8 cellular contexts compared by ENCODE assay signal in genomic region chr17:35087731-35088646, GRCh38. TPM values are rescaled to one million over a fixed set of nuclear protein-coding genes. Genes with fewer than 3 reads are reported as not detected.
A peak's percentile ranks its signal among the peaks of the same experiment; 100 is the strongest.
DNase-seq lines count a peak whose midpoint lies in the region; ATAC-seq and TF ChIP-seq lines count a peak whose summit lies in the region.

No MANE protein-coding gene starts in this region.

- peaks cover 52% of the 10 kb centered on the region for H3K79me2 ChIP-seq in PC-3 (ENCODE audit: low read length)

- H3K27ac ChIP-seq in HEK293 (ENCODE audit: extremely low read depth, low read depth, low read length) (peak overlapping the region; percentile 81), PC-3 (ENCODE audit: low read length) (peak overlapping the region; percentile 99), cardiac muscle cell (peak overlapping the region; percentile 35), neutrophil (peak overlapping the region; percentile 95)

- peak overlapping the region; percentile 96 for H3K4me2 ChIP-seq in PC-3 (ENCODE audit: low read length)

- H3K9me2 ChIP-seq in PC-3 (replicated peaks; ENCODE audit: low read length), result no peaks in the 10 kb centered on the region

- peak overlapping the region; percentile 56 for H3K4me3 ChIP-seq in HEK293 (ENCODE audit: low read depth, low read length)
- H3K4me3 ChIP-seq in PC-3 (ENCODE audit: low read length), result peak overlapping the region; percentile 88
- H3K4me3 ChIP-seq in cardiac muscle cell, result peak overlapping the region; percentile 64
- peak overlapping the region; percentile 70 to 99 for H3K4me3 ChIP-seq in neutrophil (ENCODE audit: low read depth in 1 of 2, low read length in 1 of 2)

- TF ChIP-seq CTCF in HEK293 (tag by site-specific recombination; IDR thresholded peaks at IDR 0.05) (no peak), PC-3 (conservative IDR thresholded peaks at IDR 0.05; ENCODE audit: low read depth, low read length) (no peak), cardiac muscle cell (IDR thresholded peaks at IDR 0.05; ENCODE audit: low read depth, low read length) (no peak), neutrophil (IDR thresholded peaks at IDR 0.05) (no peak)

- no peaks in the 10 kb centered on the region for H3K27me3 ChIP-seq in PC-3 (ENCODE audit: low read length)
- no peaks in the 10 kb centered on the region for H3K27me3 ChIP-seq in cardiac muscle cell
- no peaks in the 10 kb centered on the region for H3K27me3 ChIP-seq in neutrophil

- no peaks in the 10 kb centered on the region for H4K20me1 ChIP-seq in PC-3 (ENCODE audit: low read length)

- POLR2A ChIA-PET in HEK293 (lab: Yijun Ruan, JAX) (interaction anchor here (0.6 to 1.8 kb wide), 2 partner anchors 25 to 48 kb away, joined by 4 to 6 read pairs (median 5); partner anchors contain the start of gene RFFL), PC-3 (lab: Charles Lee; ENCODE audit: unreplicated experiment) (interaction anchor here (0.6 kb wide), 1 partner anchor 20 kb away, joined by 3 read pairs; no protein-coding TSS in a partner anchor)

- H3K27ac Mint-ChIP-seq in activated naive CD8-positive, alpha-beta T cell treated with anti-CD3 and anti-CD28 coated beads, Interleukin-2, amount 50 U/mL, for 24 hours, result peak overlapping the region; percentile 87

- H3K4me3 Mint-ChIP-seq in activated naive CD8-positive, alpha-beta T cell treated with anti-CD3 and anti-CD28 coated beads, Interleukin-2, amount 50 U/mL, for 24 hours, result peak overlapping the region; percentile 88

- no peak overlapping the region for H2AFZ ChIP-seq in PC-3 (ENCODE audit: low read length)

- H3F3A ChIP-seq in PC-3 (ENCODE audit: low read length, unreplicated experiment), result peaks cover 10% of the 10 kb centered on the region

- peaks cover 69% of the 10 kb centered on the region for H3K4me1 Mint-ChIP-seq in activated naive CD8-positive, alpha-beta T cell treated with anti-CD3 and anti-CD28 coated beads, Interleukin-2, amount 50 U/mL, for 24 hours

- DNase-seq in PC-3 (peak; percentile 47), cardiac muscle cell (ENCODE audit: low read depth in 1 of 2, low spot score in 1 of 2) (peak; percentile 54 to 70)
- peak; percentile 39 for DNase-seq in activated naive CD8-positive, alpha-beta T cell treated with anti-CD3 and anti-CD28 coated beads, Interleukin-2, amount 50 U/mL, for 24 hours

- CTCF ChIA-PET in HEK293 (lab: Yijun Ruan, JAX) (interaction anchor here (0.6 to 1.4 kb wide), 8 partner anchors 18 to 464 kb away, joined by 3 to 9 read pairs (median 4); partner anchors contain the start of gene NLE1), PC-3 (lab: Charles Lee) (no interaction called here)

- H3K9ac ChIP-seq in ES-I3 (ENCODE audit: low read depth, low read length) (peak overlapping the region; percentile 92), PC-3 (ENCODE audit: low read length) (peak overlapping the region; percentile 100)

- intact Hi-C loops in PC-3 (cut with micrococcal nuclease), result loop anchor here (5.0 kb wide), 1 partner anchor 66 kb away; no protein-coding TSS in a partner anchor

- H3K36me3 ChIP-seq in ES-I3 (ENCODE audit: insufficient read depth, low read length) (no peaks in the 10 kb centered on the region), HEK293 (ENCODE audit: control insufficient read depth in 2 of 2, insufficient read depth in 1 of 2, low read length in 2 of 2) (no peaks in the 10 kb centered on the region; a peak in 1 of 3 replicates), PC-3 (ENCODE audit: low read depth, low read length) (no peaks in the 10 kb centered on the region), cardiac muscle cell (no peaks in the 10 kb centered on the region), neutrophil (no peaks in the 10 kb centered on the region)

- peaks cover 36% of the 10 kb centered on the region for H3K4me1 ChIP-seq in ES-I3 (ENCODE audit: insufficient read depth, low read length)
- H3K4me1 ChIP-seq in HEK293 (ENCODE audit: control insufficient read depth, insufficient read depth, low read length), result peaks cover 6% of the 10 kb centered on the region
- H3K4me1 ChIP-seq in PC-3 (ENCODE audit: insufficient read depth, low read length), result peaks cover 52% of the 10 kb centered on the region
- peaks cover 8% of the 10 kb centered on the region for H3K4me1 ChIP-seq in cardiac muscle cell (ENCODE audit: low read depth)
- peaks cover 38 to 49% of the 10 kb centered on the region in 2 experiments for H3K4me1 ChIP-seq in neutrophil (ENCODE audit: control insufficient read depth in 1 of 2, insufficient read depth in 1 of 2, low read depth in 1 of 2, low read length in 1 of 2)

- peak; percentile 21 for ATAC-seq in PC-3
- no peak for ATAC-seq in activated naive CD8-positive, alpha-beta T cell treated with anti-CD3 and anti-CD28 coated beads, Interleukin-2, amount 50 U/mL, for 24 hours
- ATAC-seq in GM21381 (IDR thresholded peaks at IDR 0.05; ENCODE audit: unreplicated experiment), result no peak
- no peak for ATAC-seq in HG03280 (IDR thresholded peaks at IDR 0.05; ENCODE audit: unreplicated experiment)

- no peaks in the 10 kb centered on the region for H3K9me3 ChIP-seq in ES-I3 (ENCODE audit: control insufficient read depth, insufficient read depth, low read length)
- H3K9me3 ChIP-seq in HEK293 (ENCODE audit: control insufficient read depth, insufficient read depth, low read depth, low read length), result no peaks in the 10 kb centered on the region
- H3K9me3 ChIP-seq in PC-3 (ENCODE audit: low read length), result no peaks in the 10 kb centered on the region
- H3K9me3 ChIP-seq in cardiac muscle cell (ENCODE audit: low read depth), result no peaks in the 10 kb centered on the region
- H3K9me3 ChIP-seq in neutrophil, result no peaks in the 10 kb centered on the region

- H3K36me3 Mint-ChIP-seq in activated naive CD8-positive, alpha-beta T cell treated with anti-CD3 and anti-CD28 coated beads, Interleukin-2, amount 50 U/mL, for 24 hours (ENCODE audit: low read depth), result no peaks in the 10 kb centered on the region

- H3K27me3 Mint-ChIP-seq in activated naive CD8-positive, alpha-beta T cell treated with anti-CD3 and anti-CD28 coated beads, Interleukin-2, amount 50 U/mL, for 24 hours, result no peaks in the 10 kb centered on the region

- BruUV-seq in PC-3 (replicated peaks; lab: Mats Ljungman, UMichigan), result TSS peak; percentile 52

- no peaks in the 10 kb centered on the region for H3K9me3 Mint-ChIP-seq in activated naive CD8-positive, alpha-beta T cell treated with anti-CD3 and anti-CD28 coated beads, Interleukin-2, amount 50 U/mL, for 24 hours

TF ChIP-seq in HEK293, 187 proteins besides CTCF, POLR2A, EP300 and RAD21 (continues in another document):
- TF ChIP-seq GLIS1 (tag by site-specific recombination; IDR thresholded peaks at IDR 0.05) (peak; percentile 8; the same call in 1 of the 2 replicates), SP7 (tag by site-specific recombination; IDR thresholded peaks at IDR 0.05) (peak; percentile 83), ZNF514 (tag by site-specific recombination; IDR thresholded peaks at IDR 0.05) (no peak), ZNF366 (tag by site-specific recombination; conservative IDR thresholded peaks at IDR 0.05) (0 out of 2 replicates have a peak, but pooled peaks have one; percentile 13), ZBTB17 (tag by site-specific recombination; IDR thresholded peaks at IDR 0.05) (peak; percentile 45; the same call in 1 of the 2 replicates), ZNF174 (tag by site-specific recombination; IDR thresholded peaks at IDR 0.05) (no peak)
- TF ChIP-seq, protein P1, sequence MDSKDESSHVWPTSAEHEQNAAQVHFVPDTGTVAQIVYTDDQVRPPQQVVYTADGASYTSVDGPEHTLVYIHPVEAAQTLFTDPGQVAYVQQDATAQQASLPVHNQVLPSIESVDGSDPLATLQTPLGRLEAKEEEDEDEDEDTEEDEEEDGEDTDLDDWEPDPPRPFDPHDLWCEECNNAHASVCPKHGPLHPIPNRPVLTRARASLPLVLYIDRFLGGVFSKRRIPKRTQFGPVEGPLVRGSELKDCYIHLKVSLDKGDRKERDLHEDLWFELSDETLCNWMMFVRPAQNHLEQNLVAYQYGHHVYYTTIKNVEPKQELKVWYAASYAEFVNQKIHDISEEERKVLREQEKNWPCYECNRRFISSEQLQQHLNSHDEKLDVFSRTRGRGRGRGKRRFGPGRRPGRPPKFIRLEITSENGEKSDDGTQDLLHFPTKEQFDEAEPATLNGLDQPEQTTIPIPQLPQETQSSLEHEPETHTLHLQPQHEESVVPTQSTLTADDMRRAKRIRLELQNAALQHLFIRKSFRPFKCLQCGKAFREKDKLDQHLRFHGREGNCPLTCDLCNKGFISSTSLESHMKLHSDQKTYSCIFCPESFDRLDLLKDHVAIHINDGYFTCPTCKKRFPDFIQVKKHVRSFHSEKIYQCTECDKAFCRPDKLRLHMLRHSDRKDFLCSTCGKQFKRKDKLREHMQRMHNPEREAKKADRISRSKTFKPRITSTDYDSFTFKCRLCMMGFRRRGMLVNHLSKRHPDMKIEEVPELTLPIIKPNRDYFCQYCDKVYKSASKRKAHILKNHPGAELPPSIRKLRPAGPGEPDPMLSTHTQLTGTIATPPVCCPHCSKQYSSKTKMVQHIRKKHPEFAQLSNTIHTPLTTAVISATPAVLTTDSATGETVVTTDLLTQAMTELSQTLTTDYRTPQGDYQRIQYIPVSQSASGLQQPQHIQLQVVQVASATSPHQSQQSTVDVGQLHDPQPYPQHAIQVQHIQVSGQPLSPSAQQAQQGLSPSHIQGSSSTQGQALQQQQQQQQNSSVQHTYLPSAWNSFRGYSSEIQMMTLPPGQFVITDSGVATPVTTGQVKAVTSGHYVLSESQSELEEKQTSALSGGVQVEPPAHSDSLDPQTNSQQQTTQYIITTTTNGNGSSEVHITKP (tag by site-specific recombination; IDR thresholded peaks at IDR 0.05), result peak; percentile 62; the same call in 1 of the 2 replicates

RNA-seq across cellular contexts. Expression of gene RFFL, which starts 24.5 kb away (rescaled TPM):
- total RNA-seq in PC-3 (2014; rRNA removed), result 37.7 and 46.4 TPM in 2 replicates
- 8.6 and 22.3 TPM in 2 replicates for total RNA-seq in cardiac muscle cell
- polyA plus RNA-seq in cardiac muscle cell, result 3.7 and 4.9 TPM in 2 replicates

RNA-seq across cellular contexts. Expression of gene RAD51D, which starts 31.7 kb away (rescaled TPM):
- 10.7 and 16.5 TPM in 2 replicates for total RNA-seq in PC-3 (2014; rRNA removed)
- 4.9 and 5.8 TPM in 2 replicates for total RNA-seq in cardiac muscle cell
- 14.0 and 15.1 TPM in 2 replicates for polyA plus RNA-seq in cardiac muscle cell

RNA-seq across cellular contexts. Expression of gene FNDC8, which starts 33.4 kb away (rescaled TPM):
- not detected in 2 replicates for total RNA-seq in PC-3 (2014; rRNA removed)
- not detected in 2 replicates for total RNA-seq in cardiac muscle cell
- polyA plus RNA-seq in cardiac muscle cell, result 0.27 TPM in 1 of 2 replicates, not detected in the other

RNA-seq across cellular contexts. Expression of gene NLE1, which starts 54.1 kb away (rescaled TPM):
- 18.6 and 33.5 TPM in 2 replicates for total RNA-seq in PC-3 (2014; rRNA removed)
- total RNA-seq in cardiac muscle cell, result 19.9 and 20.9 TPM in 2 replicates
- 11.4 and 12.0 TPM in 2 replicates for polyA plus RNA-seq in cardiac muscle cell

RNA-seq across cellular contexts. Expression of gene UNC45B, which starts 59.6 kb away (rescaled TPM):
- total RNA-seq in PC-3 (2014; rRNA removed) (not detected in 2 replicates), cardiac muscle cell (238 and 241 TPM in 2 replicates)
- polyA plus RNA-seq in cardiac muscle cell, result 174 and 197 TPM in 2 replicates

Comparison
In these comparisons a context has a peak if more than half of its experiments do, and no peak if none do; other contexts are left out.
1. H3K27ac ChIP-seq: peak in every context shown above with its lines; median percentile 99 in PC-3; 95 in neutrophil; 81 in HEK293; 35 in cardiac muscle cell.